Comparison of ENCODE assay signal across 18 cellular contexts in the genomic region with DNA sequence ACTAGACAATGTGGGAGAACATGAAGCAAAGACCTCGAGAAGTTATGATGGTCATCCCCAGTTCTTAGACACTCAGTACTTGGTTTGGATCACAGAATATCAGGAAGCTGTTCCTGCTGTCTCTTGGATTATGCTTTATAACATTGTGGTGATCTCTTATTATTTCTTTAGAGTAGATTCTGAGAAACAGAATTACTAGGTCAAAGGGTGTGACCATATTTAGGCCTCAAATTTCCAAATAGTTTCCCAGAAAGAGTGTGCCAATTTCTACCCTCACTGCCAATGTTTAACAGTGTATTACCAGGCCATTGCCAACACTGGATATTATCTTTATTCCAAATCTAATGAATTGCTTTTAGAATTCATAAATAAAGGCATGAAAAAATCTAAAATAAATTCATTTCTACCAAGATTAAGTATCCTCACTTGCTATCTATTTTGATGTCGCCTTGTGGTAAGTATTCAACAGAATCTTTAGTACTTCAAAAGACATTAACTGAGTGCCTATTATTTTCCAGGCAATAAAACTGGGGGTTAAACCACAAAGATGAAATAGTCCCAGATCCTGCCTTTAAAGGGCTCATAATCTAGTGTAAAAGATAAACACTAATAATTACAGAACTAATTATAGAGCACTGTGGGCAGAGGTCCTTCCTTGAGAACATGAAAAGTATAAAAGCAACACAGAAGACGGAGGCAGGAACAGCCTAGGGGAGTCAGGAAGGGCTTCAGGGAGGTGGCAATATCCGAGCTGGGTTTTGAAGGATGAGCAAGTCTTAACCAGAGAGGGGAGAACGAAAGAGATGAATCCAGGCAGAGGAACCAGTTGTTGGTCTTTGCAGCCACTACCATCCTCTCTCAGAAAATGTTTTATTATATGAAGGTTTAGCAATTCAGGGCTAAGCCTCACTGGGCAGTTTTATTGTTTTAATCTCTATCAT.
A peak's percentile ranks its signal among the peaks of the same experiment; 100 is the strongest.
DNase-seq lines count a peak whose midpoint lies in the region; ATAC-seq and TF ChIP-seq lines count a peak whose summit lies in the region.
"Had no signal": no experiment of that assay in that cellular context is flagged by ENCODE, and none has a peak within 500 bp of the region (broad histone marks: within the 10 kb centered on the region; RNA-seq: fewer than 3 reads in every experiment).

No MANE protein-coding gene starts in this region.

- H3K4me1 ChIP-seq in PC-9 (replicated peaks; ENCODE audit: insufficient read depth) (peaks cover 37% of the 10 kb centered on the region), trophoblast cell (ENCODE audit: control insufficient read depth in 1 of 2, insufficient read depth in 2 of 2, low read length in 2 of 2) (peaks cover 0 to 1% of the 10 kb centered on the region in 2 experiments), MM.1S (ENCODE audit: low read length) (peaks cover 1% of the 10 kb centered on the region)

- H3K27me3 ChIP-seq in PC-9 (ENCODE audit: insufficient read depth, low read depth) (no peaks in the 10 kb centered on the region), trophoblast cell (ENCODE audit: insufficient read depth, low read length) (no peaks in the 10 kb centered on the region), MM.1S (replicated peaks; ENCODE audit: insufficient read depth, low read length) (no peaks in the 10 kb centered on the region)

- H3K36me3 ChIP-seq in PC-9 (ENCODE audit: low read depth) (no peaks in the 10 kb centered on the region), trophoblast cell (ENCODE audit: control insufficient read depth in 1 of 2, insufficient read depth in 2 of 2, low read length in 2 of 2) (peaks cover 0 to 3% of the 10 kb centered on the region in 2 experiments), MM.1S (replicated peaks; ENCODE audit: insufficient read depth, low read length) (no peaks in the 10 kb centered on the region)

- H2BK12ac ChIP-seq in trophoblast cell (ENCODE audit: low read length) = no peak overlapping the region

- no peaks in the 10 kb centered on the region for H3K9me3 Mint-ChIP-seq in stimulated activated naive B cell treated with anti-CD40 and anti-IgM and Interleukin-4, amounts not matched to agents 10 μg/mL and 1 μg/mL and 100 μg/mL, for 72 hours
- H3K9me3 Mint-ChIP-seq: activated T-cell treated with anti-CD3 and anti-CD28 coated beads, Interleukin-2, amount 50 U/mL, for 24 hours; CD4-positive, alpha-beta T cell had no signal

- no peak overlapping the region for H3K23ac ChIP-seq in trophoblast cell (ENCODE audit: low read length)

- intact Hi-C loops in PC-9 (cut with micrococcal nuclease; ENCODE audit: unreplicated experiment) = no loop called here

- H3K9me2 ChIP-seq in PC-9 (ENCODE audit: insufficient read depth) (no peaks in the 10 kb centered on the region), MM.1S (replicated peaks; ENCODE audit: insufficient read depth, low read length) (no peaks in the 10 kb centered on the region)

- peaks cover 89% of the 10 kb centered on the region for H4K20me1 ChIP-seq in PC-9 (ENCODE audit: insufficient read depth)
- H4K20me1 ChIP-seq in MM.1S (ENCODE audit: insufficient read depth, low read length) = no peaks in the 10 kb centered on the region

- H3K4me3 Mint-ChIP-seq in stimulated activated naive B cell treated with anti-CD40 and anti-IgM and Interleukin-4, amounts not matched to agents 10 μg/mL and 1 μg/mL and 100 μg/mL, for 72 hours = no peak overlapping the region
- H3K4me3 Mint-ChIP-seq: activated T-cell treated with anti-CD3 and anti-CD28 coated beads, Interleukin-2, amount 50 U/mL, for 24 hours; CD4-positive, alpha-beta T cell had no signal

- CTCF ChIA-PET in PC-9 (lab: Charles Lee) = interaction anchor here (1.3 kb wide), 1 partner anchor 8 kb away, joined by 4 read pairs; no protein-coding TSS in a partner anchor

- H3K14ac ChIP-seq in trophoblast cell (ENCODE audit: low read length) = no peak overlapping the region

- H4K91ac ChIP-seq in trophoblast cell (ENCODE audit: low read depth, low read length) = no peak overlapping the region

- no peak overlapping the region for H2BK120ac ChIP-seq in trophoblast cell (ENCODE audit: insufficient read depth, low read length, poor library complexity)

- peaks cover 96% of the 10 kb centered on the region for H3K79me2 ChIP-seq in PC-9 (ENCODE audit: low read depth)
- peaks cover 2% of the 10 kb centered on the region for H3K79me2 ChIP-seq in trophoblast cell (ENCODE audit: control insufficient read depth, insufficient read depth, low read length, poor library complexity)
- H3K79me2 ChIP-seq in MM.1S (ENCODE audit: low read length) = 0 out of 2 replicates have a peak, but pooled peaks cover 2% of the 10 kb centered on the region

- H3K27ac Mint-ChIP-seq in stimulated activated naive B cell treated with anti-CD40 and anti-IgM and Interleukin-4, amounts not matched to agents 10 μg/mL and 1 μg/mL and 100 μg/mL, for 72 hours = no peak overlapping the region
- H3K27ac Mint-ChIP-seq: activated T-cell treated with anti-CD3 and anti-CD28 coated beads, Interleukin-2, amount 50 U/mL, for 24 hours; CD4-positive, alpha-beta T cell had no signal

- H4K12ac ChIP-seq in trophoblast cell (ENCODE audit: low read depth, low read length) = no peak overlapping the region

- H3K4ac ChIP-seq in trophoblast cell (ENCODE audit: low read depth, low read length) = peak overlapping the region; percentile 64

- TF ChIP-seq CTCF in PC-9 (conservative IDR thresholded peaks at IDR 0.05) (no peak), MM.1S (IDR thresholded peaks at IDR 0.05; ENCODE audit: low read length) (no peak)

- H3K4me3 ChIP-seq in PC-9 = no peak overlapping the region
- no peak overlapping the region for H3K4me3 ChIP-seq in trophoblast cell (ENCODE audit: low read depth, low read length)
- no peak overlapping the region for H3K4me3 ChIP-seq in MM.1S (ENCODE audit: low read length)

- H3K4me2 ChIP-seq in PC-9 (peak overlapping the region; percentile 1; the same call in 1 of the 2 replicates), trophoblast cell (ENCODE audit: low read length) (no peak overlapping the region), MM.1S (ENCODE audit: low read depth, low read length) (no peak overlapping the region)

- H3K27ac ChIP-seq in PC-9 (no peak overlapping the region), epithelial cell of prostate (peak overlapping the region; percentile 100), trophoblast cell (ENCODE audit: low read depth, low read length) (no peak overlapping the region), MM.1S (ENCODE audit: low read length) (no peak overlapping the region)

- POLR2A ChIA-PET in PC-9 (lab: Charles Lee; ENCODE audit: unreplicated experiment) = no interaction called here

- BruUV-seq in PC-9 (replicated peaks; lab: Mats Ljungman, UMichigan) = no TSS peak

- DNase-seq in ELR (ENCODE audit: low read depth) = peak; percentile 46
- no peak for DNase-seq in PC-9
- no peak for DNase-seq in epithelial cell of prostate (ENCODE audit: low read depth, low spot score)
- no peak for DNase-seq in trophoblast cell
- no peak for DNase-seq in stimulated activated naive B cell treated with anti-CD40 and anti-IgM and Interleukin-4, amounts not matched to agents 10 μg/mL and 1 μg/mL and 100 μg/mL, for 72 hours
- no peak for DNase-seq in MM.1S
- DNase-seq: activated CD8-positive, alpha-beta memory T cell treated with anti-CD3 and anti-CD28 coated beads for 24 hours; activated naive CD4-positive, alpha-beta T cell treated with anti-CD3 and anti-CD28 coated beads, Interleukin-2, amount 50 U/mL, for 16 hours; activated T-cell treated with anti-CD3 and anti-CD28 coated beads, Interleukin-2, amount 50 U/mL, for 24 hours; CD4-positive, alpha-beta T cell; DMS 273 treated with DMSO at 0.1 percent for 48 hours; NCI-H1092 treated with DMSO at 0.1 percent for 48 hours; NCI-H1930; NCI-H774; occipital lobe; SHP77 treated with DMSO at 0.1 percent for 48 hours; stimulated activated CD8-positive, alpha-beta memory T cell treated with anti-CD3 and anti-CD28 coated beads, Interleukin-4, amount 100 ng/mL, for 48 hours had no signal

- H3K9ac ChIP-seq in trophoblast cell (ENCODE audit: low read length) (no peak overlapping the region), MM.1S (ENCODE audit: low read length) (no peak overlapping the region)

- H3K79me1 ChIP-seq in trophoblast cell (ENCODE audit: low read length) = no peaks in the 10 kb centered on the region

- ATAC-seq in stimulated activated naive B cell treated with anti-CD40 and anti-IgM and Interleukin-4, amounts not matched to agents 10 μg/mL and 1 μg/mL and 100 μg/mL, for 72 hours (replicated peaks) = no peak
- ATAC-seq in HG02884 (IDR thresholded peaks at IDR 0.05; ENCODE audit: unreplicated experiment) = no peak

- H2BK5ac ChIP-seq in trophoblast cell (ENCODE audit: low read depth, low read length, poor library complexity) = no peak overlapping the region

- H3K9me3 ChIP-seq in PC-9 (ENCODE audit: insufficient read depth, low read depth) (no peaks in the 10 kb centered on the region), trophoblast cell (ENCODE audit: insufficient read depth, low read depth, low read length) (no peaks in the 10 kb centered on the region), MM.1S (replicated peaks; ENCODE audit: insufficient read depth, low read length) (no peaks in the 10 kb centered on the region)

- H3K4me1 Mint-ChIP-seq in stimulated activated naive B cell treated with anti-CD40 and anti-IgM and Interleukin-4, amounts not matched to agents 10 μg/mL and 1 μg/mL and 100 μg/mL, for 72 hours = no peaks in the 10 kb centered on the region

- no peaks in the 10 kb centered on the region for H3K36me3 Mint-ChIP-seq in stimulated activated naive B cell treated with anti-CD40 and anti-IgM and Interleukin-4, amounts not matched to agents 10 μg/mL and 1 μg/mL and 100 μg/mL, for 72 hours

- H2AK5ac ChIP-seq in trophoblast cell (ENCODE audit: low read length) = no peak overlapping the region

- H2AFZ ChIP-seq in PC-9 (no peak overlapping the region), trophoblast cell (ENCODE audit: insufficient read depth, low read length, poor library complexity) (no peak overlapping the region), MM.1S (ENCODE audit: low read length) (no peak overlapping the region)

- H3F3A ChIP-seq in PC-9 (ENCODE audit: insufficient read depth, low read depth) (peaks cover 57% of the 10 kb centered on the region), MM.1S (ENCODE audit: insufficient read depth, low read length) (no peaks in the 10 kb centered on the region)

- H3K18ac ChIP-seq in trophoblast cell (ENCODE audit: low read length) = no peak overlapping the region

- no peaks in the 10 kb centered on the region for H3K27me3 Mint-ChIP-seq in stimulated activated naive B cell treated with anti-CD40 and anti-IgM and Interleukin-4, amounts not matched to agents 10 μg/mL and 1 μg/mL and 100 μg/mL, for 72 hours

- no peak overlapping the region for H4K8ac ChIP-seq in trophoblast cell (ENCODE audit: low read depth, low read length)

- no CpG with 5 or more reads among the region's 5 CpGs for whole genome bisulfite sequencing in trophoblast cell (ENCODE audit: extremely low coverage, insufficient coverage, insufficient read length)
